Comparison of ENCODE assay signal across 12 cellular contexts in genomic region chr9:99085949-99086948, GRCh38. TPM values are rescaled to one million over a fixed set of nuclear protein-coding genes. Genes with fewer than 3 reads are reported as not detected.
DNase-seq lines count a peak whose midpoint lies in the region; ATAC-seq and TF ChIP-seq lines count a peak whose summit lies in the region.
"Had no signal": no experiment of that assay in that cellular context is flagged by ENCODE, and none has a peak within 500 bp of the region (broad histone marks: within the 10 kb centered on the region; RNA-seq: fewer than 3 reads in every experiment).

No MANE protein-coding gene starts in this region.

- DNase-seq in activated CD8-positive, alpha-beta T cell treated with anti-CD3 and anti-CD28 coated beads, Interleukin-2, amount 10 ng/mL, durations not matched to agents 7 days and 5 days = no peak
- no peak for DNase-seq in activated CD8-positive, alpha-beta T cell treated with anti-CD3 and anti-CD28 coated beads for 36 hours
- no peak for DNase-seq in immature natural killer cell
- DNase-seq in tibial artery = peak; percentile 53 to 76
- DNase-seq in stimulated activated CD4-positive, alpha-beta T cell treated with anti-CD3 and anti-CD28 coated beads, Interleukin-2, amount 100 ng/mL, for 48 hours = no peak
- DNase-seq in A673 (ENCODE audit: low spot score) = no peak
- no peak for DNase-seq in activated naive CD4-positive, alpha-beta T cell treated with anti-CD3 and anti-CD28 coated beads, Interleukin-2, amount 50 U/mL, for 72 hours (ENCODE audit: low spot score in 2 of 2)
- DNase-seq: activated T-cell treated with anti-CD3 and anti-CD28 coated beads, Interleukin-2, amount 50 U/mL, for 4 hours; NCI-H226 had no signal

- no peak overlapping the region for H3K4me3 Mint-ChIP-seq in activated CD8-positive, alpha-beta T cell treated with anti-CD3 and anti-CD28 coated beads, Interleukin-2, amount 10 ng/mL, durations not matched to agents 7 days and 5 days
- H3K4me3 Mint-ChIP-seq in activated CD8-positive, alpha-beta T cell treated with anti-CD3 and anti-CD28 coated beads for 36 hours = no peak overlapping the region
- peak overlapping the region in 3 of 5 donors; percentile 34 to 56 (median 48) for H3K4me3 Mint-ChIP-seq in immature natural killer cell
- H3K4me3 Mint-ChIP-seq: activated T-cell treated with anti-CD3 and anti-CD28 coated beads, Interleukin-2, amount 50 U/mL, for 4 hours; memory B cell had no signal

- CTCF ChIA-PET in activated CD8-positive, alpha-beta T cell treated with anti-CD3 and anti-CD28 coated beads, Interleukin-2, amount 10 ng/mL, durations not matched to agents 7 days and 5 days (lab: Charles Lee) = interaction anchor here (1.1 to 1.4 kb wide), 3 partner anchors 9 to 73 kb away, joined by 3 to 6 read pairs (median 4); partner anchors contain the start of gene TGFBR1
- CTCF ChIA-PET in activated CD8-positive, alpha-beta T cell treated with anti-CD3 and anti-CD28 coated beads for 36 hours (lab: Charles Lee) = interaction anchor here (1.4 to 1.5 kb wide), 2 partner anchors 55 to 87 kb away, joined by 3 to 4 read pairs; no protein-coding TSS in a partner anchor
- CTCF ChIA-PET in A673 (lab: Charles Lee) = no interaction called here

- H3K4me3 ChIP-seq in tibial artery = no peak overlapping the region
- no peak overlapping the region for H3K4me3 ChIP-seq in A673 (ENCODE audit: low read depth, low read length, poor library complexity, severe bottlenecking)
- H3K4me3 ChIP-seq: A549 had no signal

- H3K27me3 Mint-ChIP-seq in activated CD8-positive, alpha-beta T cell treated with anti-CD3 and anti-CD28 coated beads, Interleukin-2, amount 10 ng/mL, durations not matched to agents 7 days and 5 days (ENCODE audit: low read depth) = no peaks in the 10 kb centered on the region
- no peaks in the 10 kb centered on the region for H3K27me3 Mint-ChIP-seq in activated CD8-positive, alpha-beta T cell treated with anti-CD3 and anti-CD28 coated beads for 36 hours
- peaks cover 0 to 3% (median 2%) of the 10 kb centered on the region in 3 donors for H3K27me3 Mint-ChIP-seq in immature natural killer cell (ENCODE audit: low read depth in 3 of 3)
- H3K27me3 Mint-ChIP-seq: memory B cell had no signal

- POLR2A ChIA-PET in activated CD8-positive, alpha-beta T cell treated with anti-CD3 and anti-CD28 coated beads, Interleukin-2, amount 10 ng/mL, durations not matched to agents 7 days and 5 days (lab: Charles Lee) = interaction anchor here (1.5 kb wide), 1 partner anchor 18 kb away, joined by 6 read pairs; the partner anchor contains the start of gene TGFBR1
- POLR2A ChIA-PET in activated CD8-positive, alpha-beta T cell treated with anti-CD3 and anti-CD28 coated beads for 36 hours (lab: Charles Lee) = interaction anchor here (1.0 to 1.2 kb wide), 2 partner anchors 18 to 73 kb away, joined by 3 read pairs; no protein-coding TSS in a partner anchor
- POLR2A ChIA-PET in A673 (lab: Charles Lee; ENCODE audit: low non-redundant PET) = no interaction called here

- no TSS peak for BruUV-seq in A673 (replicated peaks; lab: Mats Ljungman, UMichigan)

- peaks cover 31% of the 10 kb centered on the region for H3K36me3 Mint-ChIP-seq in activated CD8-positive, alpha-beta T cell treated with anti-CD3 and anti-CD28 coated beads, Interleukin-2, amount 10 ng/mL, durations not matched to agents 7 days and 5 days (ENCODE audit: low read depth)
- no peaks in the 10 kb centered on the region for H3K36me3 Mint-ChIP-seq in activated CD8-positive, alpha-beta T cell treated with anti-CD3 and anti-CD28 coated beads for 36 hours (ENCODE audit: low read depth)
- peaks cover 0 to 8% (median 0%) of the 10 kb centered on the region in 3 donors for H3K36me3 Mint-ChIP-seq in immature natural killer cell
- no peaks in the 10 kb centered on the region for H3K36me3 Mint-ChIP-seq in activated naive CD4-positive, alpha-beta T cell treated with anti-CD3 and anti-CD28 coated beads, Interleukin-2, amount 50 U/mL, for 72 hours

- H3K4me1 ChIP-seq in tibial artery (peaks cover 0 to 18% (median 8%) of the 10 kb centered on the region in 4 donors), A673 (ENCODE audit: insufficient read depth, low read length, poor library complexity, severe bottlenecking) (no peaks in the 10 kb centered on the region)
- H3K4me1 ChIP-seq: A549 had no signal

- ATAC-seq in activated CD8-positive, alpha-beta T cell treated with anti-CD3 and anti-CD28 coated beads, Interleukin-2, amount 10 ng/mL, durations not matched to agents 7 days and 5 days = no peak
- ATAC-seq in activated CD8-positive, alpha-beta T cell treated with anti-CD3 and anti-CD28 coated beads for 36 hours = no peak
- ATAC-seq in activated naive CD4-positive, alpha-beta T cell treated with anti-CD3 and anti-CD28 coated beads, Interleukin-2, amount 50 U/mL, for 72 hours = no peak
- ATAC-seq: A549; activated T-cell treated with anti-CD3 and anti-CD28 coated beads, Interleukin-2, amount 50 U/mL, for 4 hours had no signal

- H3K9me3 Mint-ChIP-seq in activated CD8-positive, alpha-beta T cell treated with anti-CD3 and anti-CD28 coated beads, Interleukin-2, amount 10 ng/mL, durations not matched to agents 7 days and 5 days (ENCODE audit: insufficient read depth) = peaks cover 13% of the 10 kb centered on the region
- peaks cover 2% of the 10 kb centered on the region for H3K9me3 Mint-ChIP-seq in activated CD8-positive, alpha-beta T cell treated with anti-CD3 and anti-CD28 coated beads for 36 hours
- H3K9me3 Mint-ChIP-seq in immature natural killer cell = peaks cover 0 to 5% (median 0%) of the 10 kb centered on the region in 6 donors
- H3K9me3 Mint-ChIP-seq in activated naive CD4-positive, alpha-beta T cell treated with anti-CD3 and anti-CD28 coated beads, Interleukin-2, amount 50 U/mL, for 72 hours = peaks cover 0 to 9% of the 10 kb centered on the region in 2 donors
- H3K9me3 Mint-ChIP-seq: memory B cell had no signal

- intact Hi-C loops in activated CD8-positive, alpha-beta T cell treated with anti-CD3 and anti-CD28 coated beads for 36 hours (cut with micrococcal nuclease) = no loop called here
- intact Hi-C loops in tibial artery (cut with DNase I; ENCODE audit: low total_unique reads) = no loop called here
- intact Hi-C loops in A673 (cut with micrococcal nuclease; ENCODE audit: unreplicated experiment) = no loop called here

- no peak for TF ChIP-seq CTCF in activated CD8-positive, alpha-beta T cell treated with anti-CD3 and anti-CD28 coated beads for 36 hours (IDR thresholded peaks at IDR 0.05)
- TF ChIP-seq CTCF in tibial artery (IDR thresholded peaks at IDR 0.05) (no peak), A673 (conservative IDR thresholded peaks at IDR 0.05; ENCODE audit: low read depth, low read length) (no peak)

- H3K27ac ChIP-seq in angular gyrus (ENCODE audit: low read depth, low read length) = peak overlapping the region; percentile 23
- H3K27ac ChIP-seq in tibial artery = peak overlapping the region; percentile 50 to 56
- no peak overlapping the region for H3K27ac ChIP-seq in A673 (ENCODE audit: low read depth, low read length, poor library complexity, severe bottlenecking)
- H3K27ac ChIP-seq: A549 had no signal

- H3K27me3 ChIP-seq in tibial artery (no peaks in the 10 kb centered on the region), A673 (replicated peaks; ENCODE audit: insufficient read depth, low read depth, low read length, poor library complexity) (peaks cover 17% of the 10 kb centered on the region)

- H3K27ac Mint-ChIP-seq in activated CD8-positive, alpha-beta T cell treated with anti-CD3 and anti-CD28 coated beads, Interleukin-2, amount 10 ng/mL, durations not matched to agents 7 days and 5 days = peak overlapping the region; percentile 5
- no peak overlapping the region for H3K27ac Mint-ChIP-seq in activated CD8-positive, alpha-beta T cell treated with anti-CD3 and anti-CD28 coated beads for 36 hours
- H3K27ac Mint-ChIP-seq in immature natural killer cell = peak overlapping the region in 5 of 6 donors; percentile 27 to 56 (median 32)
- H3K27ac Mint-ChIP-seq in activated naive CD4-positive, alpha-beta T cell treated with anti-CD3 and anti-CD28 coated beads, Interleukin-2, amount 50 U/mL, for 72 hours = peak overlapping the region in 1 of 2 donors; percentile 33
- H3K27ac Mint-ChIP-seq: memory B cell had no signal

- no peaks in the 10 kb centered on the region for H3K36me3 ChIP-seq in tibial artery
- H3K36me3 ChIP-seq in A673 (ENCODE audit: insufficient read depth, low read length, poor library complexity, severe bottlenecking) = no peaks in the 10 kb centered on the region

- H3K9me3 ChIP-seq in tibial artery (no peaks in the 10 kb centered on the region), A673 (ENCODE audit: low read depth, low read length, poor library complexity, severe bottlenecking) (no peaks in the 10 kb centered on the region)

- peaks cover 45% of the 10 kb centered on the region for H3K4me1 Mint-ChIP-seq in activated CD8-positive, alpha-beta T cell treated with anti-CD3 and anti-CD28 coated beads, Interleukin-2, amount 10 ng/mL, durations not matched to agents 7 days and 5 days (ENCODE audit: low read depth)
- peaks cover 14% of the 10 kb centered on the region for H3K4me1 Mint-ChIP-seq in activated CD8-positive, alpha-beta T cell treated with anti-CD3 and anti-CD28 coated beads for 36 hours (ENCODE audit: low read depth)
- peaks cover 34 to 64% of the 10 kb centered on the region in 2 donors for H3K4me1 Mint-ChIP-seq in immature natural killer cell

RNA-seq across cellular contexts. Expression of gene TGFBR1, which starts 18.7 kb away (rescaled TPM):
- 10 to 100 TPM; 90.1 to 90.9 TPM for total RNA-seq in activated CD8-positive, alpha-beta T cell treated with anti-CD3 and anti-CD28 coated beads, Interleukin-2, amount 10 ng/mL, durations not matched to agents 7 days and 5 days
- 10 to 100 TPM; 34.3 to 36.5 TPM for total RNA-seq in activated CD8-positive, alpha-beta T cell treated with anti-CD3 and anti-CD28 coated beads for 36 hours
- 10 to 100 TPM; 34.2 to 71.0 (median 67.8) TPM for polyA plus RNA-seq in immature natural killer cell
- total RNA-seq in A673 (2021) = 3.5 and 6.1 TPM in 2 replicates
- total RNA-seq in activated naive CD4-positive, alpha-beta T cell treated with anti-CD3 and anti-CD28 coated beads, Interleukin-2, amount 50 U/mL, for 72 hours = 10 to 100 TPM; 13.4 to 23.4 TPM

Comparison
In these comparisons a context has a peak if more than half of its experiments do, and no peak if none do; other contexts are left out.
1. DNase-seq: peak in tibial artery (2 of 2); none in activated CD8-positive, alpha-beta T cell treated with anti-CD3 and anti-CD28 coated beads, Interleukin-2, amount 10 ng/mL, durations not matched to agents 7 days and 5 days (single experiment), activated CD8-positive, alpha-beta T cell treated with anti-CD3 and anti-CD28 coated beads for 36 hours (single experiment), immature natural killer cell (0 of 3), stimulated activated CD4-positive, alpha-beta T cell treated with anti-CD3 and anti-CD28 coated beads, Interleukin-2, amount 100 ng/mL, for 48 hours (0 of 2), A673 (single experiment) and activated naive CD4-positive, alpha-beta T cell treated with anti-CD3 and anti-CD28 coated beads, Interleukin-2, amount 50 U/mL, for 72 hours (0 of 2).
2. H3K4me3 Mint-ChIP-seq: peak in immature natural killer cell (3 of 5); none in activated CD8-positive, alpha-beta T cell treated with anti-CD3 and anti-CD28 coated beads, Interleukin-2, amount 10 ng/mL, durations not matched to agents 7 days and 5 days (single experiment) and activated CD8-positive, alpha-beta T cell treated with anti-CD3 and anti-CD28 coated beads for 36 hours (single experiment).